ENCODE assay signal across 8 cellular contexts in genomic region chr5:43066231-43066798, GRCh38. TPM values are rescaled to one million over a fixed set of nuclear protein-coding genes. Genes with fewer than 3 reads are reported as not detected.
DNase-seq lines count a peak whose midpoint lies in the region; ATAC-seq lines count a peak whose summit lies in the region.

No MANE protein-coding gene starts in this region.

- POLR2A ChIA-PET in activated CD4-positive, alpha-beta memory T cell treated with anti-CD3 and anti-CD28 coated beads for 36 hours (lab: Charles Lee), result interaction anchor here (0.7 to 4.5 kb wide), 12 partner anchors 24 to 538 kb away, joined by 3 to 51 read pairs (median 8); partner anchors contain the start of genes HMGCS1 and ZNF131

- H3K27me3 Mint-ChIP-seq in activated CD4-positive, alpha-beta memory T cell treated with anti-CD3 and anti-CD28 coated beads for 36 hours, result no peaks in the 10 kb centered on the region

- peak overlapping the region; percentile 99 for H3K27ac Mint-ChIP-seq in activated CD4-positive, alpha-beta memory T cell treated with anti-CD3 and anti-CD28 coated beads for 36 hours

- H3K36me3 Mint-ChIP-seq in activated CD4-positive, alpha-beta memory T cell treated with anti-CD3 and anti-CD28 coated beads for 36 hours, result peaks cover 28% of the 10 kb centered on the region

- H3K4me1 Mint-ChIP-seq in activated CD4-positive, alpha-beta memory T cell treated with anti-CD3 and anti-CD28 coated beads for 36 hours (ENCODE audit: low read depth), result peaks cover 37% of the 10 kb centered on the region

- intact Hi-C loops in activated CD4-positive, alpha-beta memory T cell treated with anti-CD3 and anti-CD28 coated beads for 36 hours (cut with micrococcal nuclease), result loop anchor here (1.0 to 10.0 kb wide), 5 partner anchors 58 to 536 kb away; partner anchors contain the start of genes C5orf34, CCDC152 and NNT

- peak overlapping the region; percentile 96 for H3K4me3 Mint-ChIP-seq in activated CD4-positive, alpha-beta memory T cell treated with anti-CD3 and anti-CD28 coated beads for 36 hours

- peak; percentile 26 for ATAC-seq in HG03066 (IDR thresholded peaks at IDR 0.05; ENCODE audit: low read depth, unreplicated experiment)

- CTCF ChIA-PET in activated CD4-positive, alpha-beta memory T cell treated with anti-CD3 and anti-CD28 coated beads for 36 hours (lab: Charles Lee), result interaction anchor here (0.8 to 4.7 kb wide), 8 partner anchors 24 to 158 kb away, joined by 3 to 45 read pairs (median 10); no protein-coding TSS in a partner anchor

- DNase-seq in NCI-H1436 (lab: John Stamatoyannopoulos, UW), result peak; percentile 43
- no peak for DNase-seq in NCI-H1436 treated with DMSO at 0.1 percent for 48 hours (lab: John Stamatoyannopoulos, UW)
- peak; percentile 68 for DNase-seq in NCI-H345 treated with DMSO at 0.1 percent for 48 hours (lab: John Stamatoyannopoulos, UW; ENCODE audit: unreplicated experiment)
- peak; percentile 75 for DNase-seq in activated CD4-positive, alpha-beta memory T cell treated with anti-CD3 and anti-CD28 coated beads for 36 hours
- peak; percentile 69 for DNase-seq in effector CD4-positive, alpha-beta T cell
- peak; percentile 80 for DNase-seq in medulla oblongata (ENCODE audit: extremely low spot score)
- peak; percentile 41 to 56 (median 47) for DNase-seq in stimulated activated CD4-positive, alpha-beta T cell treated with anti-CD3 and anti-CD28 coated beads, TNF-alpha, amount 100 ng/mL, for 48 hours (ENCODE audit: low read depth in 3 of 3)

- no peaks in the 10 kb centered on the region for H3K9me3 Mint-ChIP-seq in activated CD4-positive, alpha-beta memory T cell treated with anti-CD3 and anti-CD28 coated beads for 36 hours

RNA-seq across cellular contexts. Expression of gene ANXA2R, which starts 26.2 kb away (rescaled TPM):
- 1 to 10 TPM; 2.8 to 3.8 TPM for total RNA-seq in activated CD4-positive, alpha-beta memory T cell treated with anti-CD3 and anti-CD28 coated beads for 36 hours

RNA-seq across cellular contexts. Expression of gene ZNF131, which starts 54.4 kb away (rescaled TPM):
- 10 to 100 TPM; 27.3 to 27.8 TPM for total RNA-seq in activated CD4-positive, alpha-beta memory T cell treated with anti-CD3 and anti-CD28 coated beads for 36 hours
